In genomic region chr9:23820731-23821399, GRCh38 we compare ENCODE assay signal across 9 cellular contexts. TPM values are rescaled to one million over a fixed set of nuclear protein-coding genes. Genes with fewer than 3 reads are reported as not detected.
DNase-seq lines count a peak whose midpoint lies in the region; ATAC-seq, FAIRE-seq and TF ChIP-seq lines count a peak whose summit lies in the region.
"Had no signal": no experiment of that assay in that cellular context is flagged by ENCODE, and none has a peak within 500 bp of the region (broad histone marks: within the 10 kb centered on the region; RNA-seq: fewer than 3 reads in every experiment).

No MANE protein-coding gene starts in this region.

- H3K9me3 ChIP-seq in astrocyte (ENCODE audit: insufficient read depth, low read depth, low read length) (no peaks in the 10 kb centered on the region), left lung (no peaks in the 10 kb centered on the region)

- peak overlapping the region; percentile 65 for H2AFZ ChIP-seq in astrocyte (ENCODE audit: low read depth, low read length)

- H3K36me3 Mint-ChIP-seq in astrocyte (ENCODE audit: low read depth, unreplicated experiment) = no peaks in the 10 kb centered on the region
- peaks cover 0 to 3% of the 10 kb centered on the region in 2 donors for H3K36me3 Mint-ChIP-seq in stimulated activated naive B cell treated with anti-CD40 and anti-IgM and Interleukin-4, amounts not matched to agents 10 μg/mL and 1 μg/mL and 100 μg/mL, for 72 hours

- TF ChIP-seq CTCF in astrocyte (IDR thresholded peaks at IDR 0.05; ENCODE audit: insufficient read depth, low read depth, low read length) (no peak), left lung (IDR thresholded peaks at IDR 0.05) (no peak)

- DNase-seq in NCI-H345 (lab: John Stamatoyannopoulos, UW) (peak; percentile 44), NCI-H345 treated with DMSO at 0.1 percent for 48 hours (lab: John Stamatoyannopoulos, UW; ENCODE audit: unreplicated experiment) (no peak), astrocyte (ENCODE audit: low read depth) (no peak), left lung (peak in 1 of 2 donors; percentile 75), GF-D8 (lab: John Stamatoyannopoulos, UW) (no peak), SW 1271 (lab: John Stamatoyannopoulos, UW) (no peak)
- no peak for DNase-seq in stimulated activated naive B cell treated with anti-CD40 and anti-IgM and Interleukin-4, amounts not matched to agents 10 μg/mL and 1 μg/mL and 100 μg/mL, for 72 hours
- DNase-seq: cerebellar nuclear complex had no signal

- peak; percentile 12 for ATAC-seq in left lung
- ATAC-seq in stimulated activated naive B cell treated with anti-CD40 and anti-IgM and Interleukin-4, amounts not matched to agents 10 μg/mL and 1 μg/mL and 100 μg/mL, for 72 hours (replicated peaks) = no peak
- no peak for ATAC-seq in HG02610 (IDR thresholded peaks at IDR 0.05; ENCODE audit: unreplicated experiment)

- FAIRE-seq in astrocyte (lab: Jason Lieb, UNC) = no peak

- H3K36me3 ChIP-seq in astrocyte (ENCODE audit: insufficient read depth, low read length) (no peaks in the 10 kb centered on the region), left lung (no peaks in the 10 kb centered on the region)

- H3K4me1 ChIP-seq in astrocyte (ENCODE audit: insufficient read depth, low read length) = no peaks in the 10 kb centered on the region
- H3K4me1 ChIP-seq in left lung = peaks cover 0 to 8% of the 10 kb centered on the region in 2 donors

- no peak overlapping the region for H3K27ac Mint-ChIP-seq in astrocyte (ENCODE audit: unreplicated experiment)
- peak overlapping the region; percentile 56 for H3K27ac Mint-ChIP-seq in stimulated activated naive B cell treated with anti-CD40 and anti-IgM and Interleukin-4, amounts not matched to agents 10 μg/mL and 1 μg/mL and 100 μg/mL, for 72 hours

- peak overlapping the region; percentile 86 for H3K4me3 Mint-ChIP-seq in astrocyte (ENCODE audit: unreplicated experiment)
- H3K4me3 Mint-ChIP-seq in stimulated activated naive B cell treated with anti-CD40 and anti-IgM and Interleukin-4, amounts not matched to agents 10 μg/mL and 1 μg/mL and 100 μg/mL, for 72 hours = peak overlapping the region in 1 of 2 donors; percentile 19

- H3K27ac ChIP-seq in astrocyte (ENCODE audit: low read depth, low read length) = no peak overlapping the region
- H3K27ac ChIP-seq in left lung = no peak overlapping the region

- no peak overlapping the region for H3K9ac ChIP-seq in astrocyte (ENCODE audit: low read length)

- H3K4me1 Mint-ChIP-seq in astrocyte (ENCODE audit: low read depth, unreplicated experiment) = peaks cover 6% of the 10 kb centered on the region
- H3K4me1 Mint-ChIP-seq in stimulated activated naive B cell treated with anti-CD40 and anti-IgM and Interleukin-4, amounts not matched to agents 10 μg/mL and 1 μg/mL and 100 μg/mL, for 72 hours = no peaks in the 10 kb centered on the region

- no peaks in the 10 kb centered on the region for H3K9me3 Mint-ChIP-seq in astrocyte (ENCODE audit: unreplicated experiment)
- H3K9me3 Mint-ChIP-seq in stimulated activated naive B cell treated with anti-CD40 and anti-IgM and Interleukin-4, amounts not matched to agents 10 μg/mL and 1 μg/mL and 100 μg/mL, for 72 hours = peaks cover 0 to 4% of the 10 kb centered on the region in 2 donors

- H3K79me2 ChIP-seq in astrocyte (ENCODE audit: insufficient read depth, low read length) = no peaks in the 10 kb centered on the region

- H3K4me2 ChIP-seq in astrocyte (ENCODE audit: low read length) = peak overlapping the region; percentile 85

- peaks cover 21% of the 10 kb centered on the region for H3K27me3 Mint-ChIP-seq in astrocyte (ENCODE audit: low read depth, unreplicated experiment)
- H3K27me3 Mint-ChIP-seq in stimulated activated naive B cell treated with anti-CD40 and anti-IgM and Interleukin-4, amounts not matched to agents 10 μg/mL and 1 μg/mL and 100 μg/mL, for 72 hours = peaks cover 35 to 39% of the 10 kb centered on the region in 2 donors

- H3K4me3 ChIP-seq in astrocyte (ENCODE audit: insufficient read depth, low read depth, low read length) = peak overlapping the region; percentile 55
- peak overlapping the region; percentile 5 to 29 for H3K4me3 ChIP-seq in left lung

- H3K27me3 ChIP-seq in astrocyte (ENCODE audit: insufficient read depth, low read length) (peaks cover 42% of the 10 kb centered on the region), left lung (peaks cover 59 to 80% of the 10 kb centered on the region in 2 donors)

- intact Hi-C loops in left lung (cut with DNase I) = no loop called here

- no peaks in the 10 kb centered on the region for H4K20me1 ChIP-seq in astrocyte (ENCODE audit: insufficient read depth, low read length)

RNA-seq across cellular contexts. Expression of gene ELAVL2, which starts 5.2 kb away (rescaled TPM):
- total RNA-seq in astrocyte = 19.1 and 22.2 TPM in 2 replicates
- under 1 TPM in 1 of 2 donors, not detected in 1; 0.35 TPM for total RNA-seq in left lung

Comparison
In these comparisons a context has a peak if more than half of its experiments do, and no peak if none do; other contexts are left out.
1. RNA of gene ELAVL2, which starts 5.2 kb away (total RNA-seq): 19.1 to 22.2 TPM in astrocyte; 0.35 TPM in left lung; every median in the first group is over 10 times any median in the second.